In genomic region chr16:50683689-50684374, GRCh38 we compare ENCODE assay signal across 1 cellular context.
TF ChIP-seq lines count a peak whose summit lies in the region.

No MANE protein-coding gene starts in this region.

TF ChIP-seq in SK-N-SH, 30 proteins besides CTCF, POLR2A, EP300 and RAD21 (continued from another document):
- no peak for TF ChIP-seq IRF3 (IDR thresholded peaks at IDR 0.05; ENCODE audit: low read depth, low read length)
